9 cellular contexts compared by ENCODE assay signal in genomic region chr2:160666019-160666676, GRCh38.
DNase-seq lines count a peak whose midpoint lies in the region; ATAC-seq, FAIRE-seq and TF ChIP-seq lines count a peak whose summit lies in the region.
"Had no signal": no experiment of that assay in that cellular context is flagged by ENCODE, and none has a peak within 500 bp of the region (broad histone marks: within the 10 kb centered on the region; RNA-seq: fewer than 3 reads in every experiment).

No MANE protein-coding gene starts in this region.

- CTCF ChIA-PET in PC-3 (lab: Charles Lee) (interaction anchor here (0.8 kb wide), 1 partner anchor 16 kb away, joined by 4 read pairs; no protein-coding TSS in a partner anchor), endothelial cell of umbilical vein (lab: Charles Lee) (interaction anchor here (0.7 to 1.8 kb wide), 17 partner anchors 9 to 556 kb away, joined by 3 to 14 read pairs (median 4); no protein-coding TSS in a partner anchor)

- no peak overlapping the region for H2BK15ac ChIP-seq in H9 (ENCODE audit: low read depth, low read length)

- H3K27ac ChIP-seq in PC-3 (ENCODE audit: low read length) (peak overlapping the region; percentile 92), endothelial cell of umbilical vein (ENCODE audit: insufficient read depth, low read depth, low read length) (peak overlapping the region; percentile 89), H9 (ENCODE audit: insufficient read length, low read depth, low read length) (no peak overlapping the region)

- H3T11ph ChIP-seq in H9 (ENCODE audit: low read length) = no peak overlapping the region

- H3K9ac ChIP-seq in PC-3 (ENCODE audit: low read length) (peak overlapping the region; percentile 71), endothelial cell of umbilical vein (replicated peaks; ENCODE audit: extremely low read depth, insufficient read depth, low read length) (peak overlapping the region; percentile 82), H9 (ENCODE audit: extremely low read depth, insufficient read length, low read length) (no peak overlapping the region)

- peak; percentile 98 for FAIRE-seq in endothelial cell of umbilical vein (lab: Jason Lieb, UNC)
- FAIRE-seq: GM18507 had no signal

- peak overlapping the region; percentile 64 for H2AFZ ChIP-seq in PC-3 (ENCODE audit: low read length)
- H2AFZ ChIP-seq in endothelial cell of umbilical vein (ENCODE audit: low read depth, low read length) = peak overlapping the region; percentile 42
- H2AFZ ChIP-seq in H9 (ENCODE audit: low read length) = no peak overlapping the region

- no peak overlapping the region for H4K5ac ChIP-seq in H9 (ENCODE audit: insufficient read length, low read depth, low read length)

- BruUV-seq in PC-3 (replicated peaks; lab: Mats Ljungman, UMichigan) (no TSS peak), endothelial cell of umbilical vein (replicated peaks; lab: Mats Ljungman, UMichigan) (no TSS peak)

- H2AK5ac ChIP-seq in H9 (ENCODE audit: insufficient read length, low read length) = no peak overlapping the region

- H3K4me1 ChIP-seq in PC-3 (ENCODE audit: insufficient read depth, low read length) (peaks cover 40% of the 10 kb centered on the region), endothelial cell of umbilical vein (ENCODE audit: control insufficient read depth, extremely low read depth, insufficient read depth, low read length) (peaks cover 14% of the 10 kb centered on the region), H9 (ENCODE audit: insufficient read depth, low read length) (no peaks in the 10 kb centered on the region)

- H3K4me3 Mint-ChIP-seq in nephron (peak overlapping the region in 1 of 3 experiments; percentile 32), H9 (no peak overlapping the region)

- H3K79me2 ChIP-seq in PC-3 (ENCODE audit: low read length) (no peaks in the 10 kb centered on the region), endothelial cell of umbilical vein (ENCODE audit: control insufficient read depth, insufficient read depth, low read length) (no peaks in the 10 kb centered on the region), H9 (ENCODE audit: insufficient read depth, low read length) (no peaks in the 10 kb centered on the region)

- H3K27me3 ChIP-seq in PC-3 (ENCODE audit: low read length) (no peaks in the 10 kb centered on the region), endothelial cell of umbilical vein (ENCODE audit: control insufficient read depth in 2 of 2, insufficient read depth in 2 of 2, low read length in 2 of 2) (no peaks in the 10 kb centered on the region), H9 (ENCODE audit: insufficient read depth, low read length) (no peaks in the 10 kb centered on the region)

- H2BK5ac ChIP-seq in H9 (ENCODE audit: insufficient read length, low read length) = no peak overlapping the region

- H3K14ac ChIP-seq in H9 (ENCODE audit: insufficient read depth, low read length) = no peak overlapping the region

- TF ChIP-seq CTCF in PC-3 (conservative IDR thresholded peaks at IDR 0.05; ENCODE audit: low read depth, low read length) = no peak
- TF ChIP-seq CTCF in endothelial cell of umbilical vein (IDR thresholded peaks at IDR 0.05; ENCODE audit: extremely low read depth in 1 of 2, insufficient read depth in 1 of 2, low read depth in 1 of 2, low read length in 2 of 2) = no peak
- TF ChIP-seq CTCF in nephron (IDR thresholded peaks at IDR 0.05; ENCODE audit: unreplicated experiment in 3 of 3) = no peak
- no peak for TF ChIP-seq CTCF in H9 (conservative IDR thresholded peaks at IDR 0.05)

- H3K36me3 ChIP-seq in PC-3 (ENCODE audit: low read depth, low read length) (no peaks in the 10 kb centered on the region), endothelial cell of umbilical vein (ENCODE audit: control insufficient read depth in 2 of 2, extremely low read depth in 1 of 2, insufficient read depth in 2 of 2, low read length in 2 of 2) (no peaks in the 10 kb centered on the region)

- H3F3A ChIP-seq in PC-3 (ENCODE audit: low read length, unreplicated experiment) = peaks cover 9% of the 10 kb centered on the region

- H4K20me1 ChIP-seq in PC-3 (ENCODE audit: low read length) (no peaks in the 10 kb centered on the region), endothelial cell of umbilical vein (replicated peaks; ENCODE audit: control insufficient read depth, extremely low read depth, insufficient read depth, low read length) (no peaks in the 10 kb centered on the region), H9 (ENCODE audit: control insufficient read depth, insufficient read depth, insufficient read length) (no peaks in the 10 kb centered on the region)

- H3K23me2 ChIP-seq in H9 (ENCODE audit: insufficient read length, low read depth, low read length, poor library complexity, severe bottlenecking) = no peaks in the 10 kb centered on the region

- no peak overlapping the region for H3K4ac ChIP-seq in H9 (ENCODE audit: low read depth, low read length)

- H2BK120ac ChIP-seq in H9 (ENCODE audit: low read depth, low read length, poor library complexity, severe bottlenecking) = no peak overlapping the region

- H3K27ac Mint-ChIP-seq in nephron (peak overlapping the region; percentile 96 to 97 (median 96)), H9 (no peak overlapping the region)

- no peaks in the 10 kb centered on the region for H3K9me1 ChIP-seq in endothelial cell of umbilical vein (replicated peaks; ENCODE audit: control insufficient read depth, extremely low read depth, insufficient read depth, low read length)

- H3K27me3 Mint-ChIP-seq in nephron (ENCODE audit: low read depth) (no peaks in the 10 kb centered on the region), H9 (ENCODE audit: low read depth) (no peaks in the 10 kb centered on the region)

- ATAC-seq in Right ventricle myocardium inferior (peak; percentile 98), HG03175 (IDR thresholded peaks at IDR 0.05; ENCODE audit: unreplicated experiment) (peak; percentile 70), PC-3 (peak; percentile 97)

- intact Hi-C loops in Right ventricle myocardium inferior (cut with DNase I) (loop anchor here (10.0 kb wide), 2 partner anchors 209 to 309 kb away; no protein-coding TSS in a partner anchor), cardiac septum (cut with DNase I) (loop anchor here (5.0 to 10.0 kb wide), 2 partner anchors 174 to 261 kb away; partner anchors contain the start of gene RBMS1), PC-3 (cut with micrococcal nuclease) (loop anchor here (1.0 to 10.0 kb wide), 8 partner anchors 16 to 311 kb away; partner anchors contain the start of gene RBMS1), endothelial cell of umbilical vein (cut with micrococcal nuclease) (loop anchor here (1.0 to 10.0 kb wide), 6 partner anchors 74 to 371 kb away; no protein-coding TSS in a partner anchor)

- H3K4me1 Mint-ChIP-seq in nephron (peaks cover 35% of the 10 kb centered on the region), H9 (peaks cover 5 to 7% of the 10 kb centered on the region in 2 experiments; a peak in 2 of 4 replicates)

- no peak overlapping the region for H3K18ac ChIP-seq in H9 (ENCODE audit: insufficient read length, low read depth, low read length)

- H4K91ac ChIP-seq in H9 (ENCODE audit: insufficient read length, low read depth, low read length) = no peak overlapping the region

- TF ChIP-seq POLR2A in endothelial cell of umbilical vein (IDR thresholded peaks at IDR 0.05; ENCODE audit: low read depth, low read length) = no peak

- H3K4me3 ChIP-seq in PC-3 (ENCODE audit: low read length) (peak overlapping the region; percentile 52), endothelial cell of umbilical vein (replicated peaks in 1 of 3; ENCODE audit: insufficient read depth in 1 of 3, low read depth in 1 of 3, low read length in 3 of 3) (peak overlapping the region in 1 of 3 experiments; percentile 33)

- no peaks in the 10 kb centered on the region for H3K79me1 ChIP-seq in H9 (ENCODE audit: insufficient read depth, low read depth, low read length, poor library complexity, severe bottlenecking)

- no peaks in the 10 kb centered on the region for H3K9me3 Mint-ChIP-seq in nephron
- H3K9me3 Mint-ChIP-seq in H9 = no peaks in the 10 kb centered on the region

- H3K56ac ChIP-seq in H9 (ENCODE audit: insufficient read length, low read depth, low read length) = no peak overlapping the region

- DNase-seq in Right ventricle myocardium inferior (ENCODE audit: missing footprints) (no peak), cardiac septum (ENCODE audit: low spot score) (no peak), PC-3 (peak; percentile 97), endothelial cell of umbilical vein (ENCODE audit: low read depth, low spot score) (peak; percentile 99), NCI-H1930 (lab: John Stamatoyannopoulos, UW) (no peak), H9 (no peak)

- no peaks in the 10 kb centered on the region for H3K9me2 ChIP-seq in PC-3 (replicated peaks; ENCODE audit: low read length)

- H2BK20ac ChIP-seq in H9 (ENCODE audit: low read depth, low read length, poor library complexity, severe bottlenecking) = no peak overlapping the region

- H3K36me3 Mint-ChIP-seq in nephron (ENCODE audit: low read depth) = no peaks in the 10 kb centered on the region
- H3K36me3 Mint-ChIP-seq in H9 (ENCODE audit: insufficient read depth in 1 of 3, low read depth in 3 of 3) = no peaks in the 10 kb centered on the region

- H3K9me3 ChIP-seq in PC-3 (ENCODE audit: low read length) (no peaks in the 10 kb centered on the region), endothelial cell of umbilical vein (replicated peaks; ENCODE audit: control insufficient read depth, insufficient read depth, low read length) (no peaks in the 10 kb centered on the region), H9 (ENCODE audit: control insufficient read depth, low read depth, low read length) (no peaks in the 10 kb centered on the region)

- POLR2A ChIA-PET in PC-3 (lab: Charles Lee; ENCODE audit: unreplicated experiment) (interaction anchor here (0.9 kb wide), 1 partner anchor 16 kb away, joined by 5 read pairs; no protein-coding TSS in a partner anchor), endothelial cell of umbilical vein (lab: Charles Lee) (interaction anchor here (1.1 kb wide), 1 partner anchor 16 kb away, joined by 13 read pairs; no protein-coding TSS in a partner anchor)

- H3K4me2 ChIP-seq in PC-3 (ENCODE audit: low read length) (peak overlapping the region; percentile 84), endothelial cell of umbilical vein (ENCODE audit: insufficient read depth, low read length) (peak overlapping the region; percentile 90), H9 (ENCODE audit: insufficient read depth, insufficient read length, low read length) (no peak overlapping the region)

- H2BK12ac ChIP-seq in H9 (ENCODE audit: insufficient read length, low read depth, low read length) = no peak overlapping the region

- H4K8ac ChIP-seq in H9 (replicated peaks; ENCODE audit: insufficient read length, low read depth, low read length) = no peak overlapping the region

- WGBS in H9 (ENCODE audit: extremely low coverage, insufficient read length, low lambda C conversion rate) = no CpG with 5 or more reads among the region's 4 CpGs

- no peak overlapping the region for H3K23ac ChIP-seq in H9 (ENCODE audit: insufficient read length, low read depth, low read length)

- dilution Hi-C loops in endothelial cell of umbilical vein (cut with MboI; ENCODE audit: extremely low pct_ligation_motif_present, low sequenced_read_pairs) = no loop called here

TF ChIP-seq in endothelial cell of umbilical vein, 7 proteins besides CTCF, POLR2A, EP300 and RAD21 (continues in another document):
- TF ChIP-seq EZH2 (IDR thresholded peaks at IDR 0.05; ENCODE audit: borderline replicate concordance, low read depth, low read length, severe bottlenecking) (no peak), POLR2AphosphoS5 (IDR thresholded peaks at IDR 0.05; ENCODE audit: insufficient read depth, low read depth, low read length) (peak; percentile 95)

Comparison
In these comparisons a context has a peak if more than half of its experiments do, and no peak if none do; other contexts are left out.
1. DNase-seq: peak in PC-3 (single experiment) and endothelial cell of umbilical vein (single experiment); none in Right ventricle myocardium inferior (single experiment), cardiac septum (single experiment), NCI-H1930 (0 of 2) and H9 (single experiment).
2. H3K27ac Mint-ChIP-seq: peak in nephron (3 of 3); none in H9 (0 of 3).
3. Peak in every context shown above with its lines, with median percentiles within 50 percentile points of each other: ATAC-seq.